In genomic region chr17:55527520-55528118, GRCh38 we compare ENCODE assay signal across 8 cellular contexts. TPM values are rescaled to one million over a fixed set of nuclear protein-coding genes. Genes with fewer than 3 reads are reported as not detected.
DNase-seq lines count a peak whose midpoint lies in the region; ATAC-seq, FAIRE-seq and TF ChIP-seq lines count a peak whose summit lies in the region.

No MANE protein-coding gene starts in this region.

- H3K4me3 Mint-ChIP-seq in MCF 10A (ENCODE audit: unreplicated experiment), result no peak overlapping the region

- no peak for TF ChIP-seq EP300 in A549 (IDR thresholded peaks at IDR 0.05)

- no peak overlapping the region; a peak in 1 of 6 replicates for H3K27ac ChIP-seq in A549

- WGBS in A549 (ENCODE audit: missing lambda C conversion rate), result 59% methylated on average over 5 of the region's 5 CpGs

- no peak for TF ChIP-seq POLR2A in A549 (IDR thresholded peaks at IDR 0.05; ENCODE audit: low read length)

- no peak overlapping the region for H3K27ac Mint-ChIP-seq in MCF 10A (ENCODE audit: low read depth, unreplicated experiment)

- intact Hi-C loops in MCF 10A (cut with micrococcal nuclease), result loop anchor here (1.0 to 5.0 kb wide), 7 partner anchors 58 to 951 kb away; no protein-coding TSS in a partner anchor

- no peaks in the 10 kb centered on the region for H3K9me3 Mint-ChIP-seq in MCF 10A (ENCODE audit: unreplicated experiment)

- POLR2A ChIA-PET in A549 (lab: Yijun Ruan, JAX), result no interaction called here
- POLR2A ChIA-PET in MCF 10A (lab: Yijun Ruan, JAX), result interaction anchor here (5.9 kb wide), 1 partner anchor 74 kb away, joined by 27 read pairs; no protein-coding TSS in a partner anchor

- no peak overlapping the region for H3K4me3 ChIP-seq in A549

- H3K36me3 Mint-ChIP-seq in MCF 10A (ENCODE audit: insufficient read depth, unreplicated experiment), result no peaks in the 10 kb centered on the region

- BruUV-seq in MCF 10A (replicated peaks; lab: Mats Ljungman, UMichigan), result no TSS peak

- TF ChIP-seq RAD21 in A549 (conservative IDR thresholded peaks at IDR 0.05 in 1 of 2, IDR thresholded peaks at IDR 0.05 in 1 of 2), result peak; percentile 94 to 99

- CTCF ChIA-PET in A549 (lab: Yijun Ruan, JAX) (interaction anchor here (0.6 to 13.1 kb wide), 65 partner anchors 11 to 1252 kb away, joined by 3 to 359 read pairs (median 6); partner anchors contain the start of genes PCTP, SMIM36 and TMEM100), MCF 10A (lab: Yijun Ruan, JAX) (interaction anchor here (0.6 to 7.8 kb wide), 40 partner anchors 9 to 790 kb away, joined by 3 to 231 read pairs (median 5); no protein-coding TSS in a partner anchor)

- ATAC-seq in A549, result peak; percentile 84 to 86
- ATAC-seq in GM19455 (IDR thresholded peaks at IDR 0.05; ENCODE audit: unreplicated experiment), result no peak
- ATAC-seq in HG02610 (IDR thresholded peaks at IDR 0.05; ENCODE audit: unreplicated experiment), result no peak

- no peaks in the 10 kb centered on the region for H3K4me1 Mint-ChIP-seq in MCF 10A (ENCODE audit: insufficient read depth, unreplicated experiment)

- TF ChIP-seq CTCF in A549 (IDR thresholded peaks at IDR 0.05), result peak; percentile 96
- peak; percentile 56 for TF ChIP-seq CTCF in GM10266 (IDR thresholded peaks at IDR 0.05; ENCODE audit: control insufficient read depth, insufficient read depth, low read depth, missing control alignments)
- TF ChIP-seq CTCF in MCF 10A (IDR thresholded peaks at IDR 0.05; ENCODE audit: unreplicated experiment), result peak; percentile 78

- no peaks in the 10 kb centered on the region for H3K4me1 ChIP-seq in A549

- DNase-seq in A549 (ENCODE audit: low read depth in 1 of 2, low spot score in 1 of 2) (peak; percentile 50 to 71), GM10266 (ENCODE audit: extremely low spot score) (peak; percentile 16), NCI-H345 treated with DMSO at 0.1 percent for 48 hours (lab: John Stamatoyannopoulos, UW; ENCODE audit: unreplicated experiment) (peak; percentile 1), MCF 10A (ENCODE audit: unreplicated experiment) (peak; percentile 55), left kidney (ENCODE audit: low read depth, low spot score) (peak; percentile 92), activated T-cell treated with anti-CD3 and anti-CD28 coated beads for 4 hours (no peak)

- no peaks in the 10 kb centered on the region for H3K9me3 ChIP-seq in A549

- no peak overlapping the region for H3K4me2 ChIP-seq in A549

- FAIRE-seq in A549 (lab: Jason Lieb, UNC), result peak; percentile 63

- H3K27me3 Mint-ChIP-seq in MCF 10A (ENCODE audit: insufficient read depth, unreplicated experiment), result peaks cover under 1% of the 10 kb centered on the region

TF ChIP-seq in A549, 52 proteins besides CTCF, POLR2A, EP300 and RAD21:
- TF ChIP-seq POLR2AphosphoS2 (conservative IDR thresholded peaks at IDR 0.05; ENCODE audit: low read length) (no peak), SMC3 (IDR thresholded peaks at IDR 0.05) (peak; percentile 99), NFE2L2 (conservative IDR thresholded peaks at IDR 0.05; ENCODE audit: low read length) (no peak), JUN (IDR thresholded peaks at IDR 0.05) (no peak), ZC3H11A (IDR thresholded peaks at IDR 0.05) (no peak), HOXB5 (CRISPR knock-in tag; IDR thresholded peaks at IDR 0.05) (no peak), EHMT2 (IDR thresholded peaks at IDR 0.05; ENCODE audit: low read depth) (no peak), FOSL2 (IDR thresholded peaks at IDR 0.05) (no peak), FOSL2 (CRISPR knock-in tag; IDR thresholded peaks at IDR 0.05) (0 out of 2 replicates have a peak, but pooled peaks have one; percentile 6)

RNA-seq across cellular contexts. Expression of gene SMIM36, which starts 16.4 kb away (rescaled TPM):
- polyA plus RNA-seq in A549 (2011; rRNA removed) (not detected in 2 replicates), A549 (2017; fragmentation: RNase III; extraction: RNeasy Plus Mini Kit Qiagen cat#74134 plus additional on column Dnase treatment) (not detected in 3 replicates)
- polyA plus RNA-seq in A549 (2012; cell fraction: cytosol; rRNA removed), result not detected in 2 replicates
- polyA plus RNA-seq in A549 (2012; cell fraction: nucleus; rRNA removed), result not detected in 2 replicates
- polyA minus RNA-seq in A549 (2011; rRNA and poly(A)+ RNA removed), result not detected in 2 replicates
- total RNA-seq in MCF 10A (2022), result not detected in 2 replicates

Comparison
In these comparisons a context has a peak if more than half of its experiments do, and no peak if none do; other contexts are left out.
1. ATAC-seq: peak in A549 (2 of 2); none in GM19455 (single experiment) and HG02610 (single experiment).
2. Peak in every context shown above with its lines, with median percentiles within 50 percentile points of each other: CTCF ChIP-seq.